35 cellular contexts compared by ENCODE assay signal in the genomic region with DNA sequence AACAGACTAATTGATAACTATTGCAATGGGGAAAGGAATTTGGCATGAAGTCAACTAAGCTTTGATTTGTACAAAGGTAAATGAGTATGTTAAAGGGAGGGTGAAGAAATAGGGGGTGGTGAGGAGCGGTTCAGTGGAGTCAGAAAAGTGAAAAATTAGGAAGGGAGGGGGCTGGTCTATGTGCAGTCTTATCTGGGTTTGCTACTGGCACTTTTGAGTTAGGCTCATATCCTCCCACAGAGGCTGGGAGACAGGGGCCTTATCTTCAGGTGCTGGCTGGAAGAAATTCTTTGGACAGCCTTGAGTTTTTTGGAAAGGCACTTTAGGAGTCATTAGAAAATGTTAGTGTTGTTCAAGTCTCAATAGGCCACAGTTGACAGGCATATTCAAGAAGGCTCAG. TPM values are rescaled to one million over a fixed set of nuclear protein-coding genes. Genes with fewer than 3 reads are reported as not detected.
"Had no signal": no experiment of that assay in that cellular context is flagged by ENCODE, and none has a peak within 500 bp of the region (broad histone marks: within the 10 kb centered on the region; RNA-seq: fewer than 3 reads in every experiment).

No MANE protein-coding gene starts in this region.

- H3K36me3 ChIP-seq: breast epithelium had no signal

- H3K4me3 ChIP-seq: adrenal gland, ascending aorta, body of pancreas, breast epithelium, cardiac muscle cell had no signal

- H3K27me3 ChIP-seq: adrenal gland, ascending aorta, body of pancreas, brain microvascular endothelial cell, breast epithelium, cardiac muscle cell had no signal

- ATAC-seq: activated naive CD4-positive, alpha-beta T cell treated with anti-CD3 and anti-CD28 coated beads, Interleukin-2, amount 50 U/mL, for 72 hours; activated naive CD8-positive, alpha-beta T cell treated with anti-CD3 and anti-CD28 coated beads, Interleukin-2, amount 50 U/mL, for 24 hours; activated T-cell treated with anti-CD3 and anti-CD28 coated beads, Interleukin-2, amount 50 U/mL, for 4 hours; activated T-cell treated with anti-CD3 and anti-CD28 coated beads, Interleukin-2, amount 50 U/mL, for 72 hours; activated T-helper 17 cell treated with anti-CD3 and anti-CD28 coated beads, Interleukin-2, amount 50 U/mL, for 72 hours; body of pancreas had no signal

- FAIRE-seq: astrocyte, bronchial epithelial cell had no signal

- H3K27ac ChIP-seq: adrenal gland, ascending aorta, brain microvascular endothelial cell, breast epithelium, cardiac muscle cell had no signal

- H3K4me1 ChIP-seq: adrenal gland, ascending aorta, breast epithelium had no signal

- DNase-seq: activated effector memory CD4-positive, alpha-beta T cell treated with anti-CD3 and anti-CD28 coated beads, Interleukin-2, amount 50 U/mL, for 16 hours; activated effector memory CD4-positive, alpha-beta T cell treated with Interleukin-2 at 50 U/mL for 16 hours; activated gamma-delta T cell; activated gamma-delta T cell treated with Interleukin-2 at 50 U/mL for 16 hours; activated naive CD4-positive, alpha-beta T cell; activated naive CD4-positive, alpha-beta T cell treated with anti-CD3 and anti-CD28 coated beads for 36 hours; activated naive CD4-positive, alpha-beta T cell treated with anti-CD3 and anti-CD28 coated beads, Interleukin-2, amount 10 ng/mL, durations not matched to agents 7 days and 5 days; activated naive CD4-positive, alpha-beta T cell treated with anti-CD3 and anti-CD28 coated beads, Interleukin-2, amount 50 U/mL, for 16 hours; activated naive CD4-positive, alpha-beta T cell treated with Interleukin-2 at 50 U/mL for 16 hours; activated naive CD8-positive, alpha-beta T cell treated with anti-CD3 and anti-CD28 coated beads for 36 hours; activated naive CD8-positive, alpha-beta T cell treated with anti-CD3 and anti-CD28 coated beads, Interleukin-2, amount 10 ng/mL, durations not matched to agents 7 days and 5 days; activated naive CD8-positive, alpha-beta T cell treated with anti-CD3 and anti-CD28 coated beads, Interleukin-2, amount 50 U/mL, for 24 hours; activated T-cell treated with anti-CD3 and anti-CD28 coated beads, Interleukin-2, amount 50 U/mL, for 1 hour; activated T-cell treated with anti-CD3 and anti-CD28 coated beads, Interleukin-2, amount 50 U/mL, for 24 hours; activated T-cell treated with anti-CD3 and anti-CD28 coated beads, Interleukin-2, amount 50 U/mL, for 4 hours; activated T-cell treated with anti-CD3 and anti-CD28 coated beads, Interleukin-2, amount 50 U/mL, for 48 hours; activated T-cell treated with anti-CD3 and anti-CD28 coated beads, Interleukin-2, amount 50 U/mL, for 72 hours; adrenal gland; amniotic stem cell; amygdala; anterior cingulate cortex; aorta; brain microvascular endothelial cell; caudate nucleus; central memory CD4-positive, alpha-beta T cell; cerebellar nuclear complex had no signal

RNA-seq across cellular contexts. Expression of a gene that starts 11.6 kb away (rescaled TPM):
- total RNA-seq: activated T-helper 1 cell treated with anti-CD3 and anti-CD28 coated beads, Interleukin-12 subunit alpha, Interleukin-12 subunit beta, Interleukin-2, Interleukin-4 antibody, amounts not matched to agents 30 ng/mL and 10 ng/mL and 1 ng/mL, durations not matched to agents 14 hours and 24 hours and 36 hours; ascending aorta had no signal
- polyA plus RNA-seq: aorta had no signal
